Comparison of ENCODE assay signal across 9 cellular contexts in the genomic region with DNA sequence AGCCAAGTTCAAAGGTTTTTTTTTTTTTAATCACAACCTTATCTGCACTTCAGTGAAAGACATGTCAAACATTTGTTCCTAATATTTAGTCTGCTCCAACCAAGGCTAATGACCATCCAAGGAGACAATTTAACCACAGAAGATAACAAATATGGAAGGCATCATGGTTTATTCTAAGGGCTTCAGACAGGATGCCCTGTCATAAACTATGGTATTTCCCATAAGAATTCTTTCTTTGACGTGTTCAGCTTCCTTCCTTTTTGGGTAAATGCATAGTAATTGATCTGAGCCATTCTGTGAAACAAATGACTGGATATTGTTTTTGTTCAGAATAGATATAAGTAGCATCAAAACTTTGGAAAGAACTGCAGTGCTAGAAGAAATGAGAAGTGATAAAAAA.
"Had no signal": no experiment of that assay in that cellular context is flagged by ENCODE, and none has a peak within 500 bp of the region (broad histone marks: within the 10 kb centered on the region; RNA-seq: fewer than 3 reads in every experiment).

No MANE protein-coding gene starts in this region.

- H3K27ac Mint-ChIP-seq: HFFc6, IgD-negative memory B cell had no signal

- H3K9me3 ChIP-seq: HAP-1 had no signal

- DNase-seq: GM23248, GOT3, H7, HFFc6 had no signal

- H3K36me3 ChIP-seq: HAP-1 had no signal

- H3K9ac ChIP-seq: GM23248 had no signal

- H3K27ac ChIP-seq: GM23248, HL-60 had no signal

- H2AFZ ChIP-seq: GM23248 had no signal

- H3K9me3 Mint-ChIP-seq: HFFc6, IgD-negative memory B cell had no signal

- FAIRE-seq: HepG2 had no signal

- H3K4me3 ChIP-seq: GM23248, HAP-1 had no signal

- ATAC-seq: HCT116, HepG2 had no signal

- H3K4me3 Mint-ChIP-seq: HFFc6, IgD-negative memory B cell had no signal
